6 cellular contexts compared by ENCODE assay signal in the genomic region with DNA sequence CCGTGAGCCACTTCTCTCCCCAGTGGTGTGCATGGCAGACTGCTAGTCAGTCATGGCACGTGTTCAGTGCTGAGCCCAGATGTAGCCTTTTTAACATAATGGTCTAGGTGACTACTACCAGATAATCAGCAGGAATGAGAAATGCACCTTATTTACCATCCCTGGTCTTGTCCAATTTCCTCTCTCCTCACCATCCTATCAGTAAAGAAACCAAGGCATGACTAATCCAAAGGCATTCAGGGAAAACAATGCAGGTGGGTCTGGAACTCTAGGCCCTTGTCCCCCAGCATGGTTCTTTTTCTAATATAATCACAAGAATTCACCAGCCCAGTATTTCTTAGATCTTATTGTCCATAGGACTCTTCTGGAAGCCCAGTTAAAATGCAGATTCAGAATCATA. TPM values are rescaled to one million over a fixed set of nuclear protein-coding genes. Genes with fewer than 3 reads are reported as not detected.
"Had no signal": no experiment of that assay in that cellular context is flagged by ENCODE, and none has a peak within 500 bp of the region (broad histone marks: within the 10 kb centered on the region; RNA-seq: fewer than 3 reads in every experiment).

No MANE protein-coding gene starts in this region.

- H3K4me2 ChIP-seq: GM23338 had no signal

- H3K9me3 Mint-ChIP-seq: GM23338, H9 had no signal

- H3K4me1 Mint-ChIP-seq: GM23338 had no signal

- H3K4me3 ChIP-seq: GM23338 had no signal

- H3K27ac Mint-ChIP-seq: GM23338, H9 had no signal

- H3K4me3 Mint-ChIP-seq: GM23338, H9 had no signal

- H2AFZ ChIP-seq: GM23338 had no signal

- DNase-seq: H9, HCEC 1CT, IMR-90 had no signal

RNA-seq across cellular contexts. Expression of a gene that starts 14.6 kb away (rescaled TPM):
- total RNA-seq: H1, HT-29, IMR-90 had no signal

RNA-seq across cellular contexts. Expression of a gene that starts 14.8 kb away (rescaled TPM):
- total RNA-seq: HT-29 had no signal
